In genomic region chr2:6973895-6974545, GRCh38 we compare ENCODE assay signal across 1 cellular context.
TF ChIP-seq lines count a peak whose summit lies in the region.

No MANE protein-coding gene starts in this region.

TF ChIP-seq in endothelial cell of umbilical vein, 7 proteins besides CTCF, POLR2A, EP300 and RAD21:
- TF ChIP-seq POLR2AphosphoS5 (IDR thresholded peaks at IDR 0.05; ENCODE audit: insufficient read depth, low read depth, low read length) (no peak), JUN (IDR thresholded peaks at IDR 0.05; ENCODE audit: borderline replicate concordance, insufficient read depth, insufficient read length, low read depth) (no peak), MAX (IDR thresholded peaks at IDR 0.05; ENCODE audit: insufficient read depth, insufficient read length) (no peak), FOS (IDR thresholded peaks at IDR 0.05; ENCODE audit: borderline replicate concordance, insufficient read depth, low read length) (no peak), GATA2 (IDR thresholded peaks at IDR 0.05; ENCODE audit: insufficient read depth, insufficient read length, low read depth, low read length) (no peak), EZH2 (IDR thresholded peaks at IDR 0.05; ENCODE audit: borderline replicate concordance, low read depth, low read length, severe bottlenecking) (no peak), MYC (IDR thresholded peaks at IDR 0.05; ENCODE audit: low read depth, low read length) (no peak)
